Comparison of ENCODE assay signal across 9 cellular contexts in the genomic region with DNA sequence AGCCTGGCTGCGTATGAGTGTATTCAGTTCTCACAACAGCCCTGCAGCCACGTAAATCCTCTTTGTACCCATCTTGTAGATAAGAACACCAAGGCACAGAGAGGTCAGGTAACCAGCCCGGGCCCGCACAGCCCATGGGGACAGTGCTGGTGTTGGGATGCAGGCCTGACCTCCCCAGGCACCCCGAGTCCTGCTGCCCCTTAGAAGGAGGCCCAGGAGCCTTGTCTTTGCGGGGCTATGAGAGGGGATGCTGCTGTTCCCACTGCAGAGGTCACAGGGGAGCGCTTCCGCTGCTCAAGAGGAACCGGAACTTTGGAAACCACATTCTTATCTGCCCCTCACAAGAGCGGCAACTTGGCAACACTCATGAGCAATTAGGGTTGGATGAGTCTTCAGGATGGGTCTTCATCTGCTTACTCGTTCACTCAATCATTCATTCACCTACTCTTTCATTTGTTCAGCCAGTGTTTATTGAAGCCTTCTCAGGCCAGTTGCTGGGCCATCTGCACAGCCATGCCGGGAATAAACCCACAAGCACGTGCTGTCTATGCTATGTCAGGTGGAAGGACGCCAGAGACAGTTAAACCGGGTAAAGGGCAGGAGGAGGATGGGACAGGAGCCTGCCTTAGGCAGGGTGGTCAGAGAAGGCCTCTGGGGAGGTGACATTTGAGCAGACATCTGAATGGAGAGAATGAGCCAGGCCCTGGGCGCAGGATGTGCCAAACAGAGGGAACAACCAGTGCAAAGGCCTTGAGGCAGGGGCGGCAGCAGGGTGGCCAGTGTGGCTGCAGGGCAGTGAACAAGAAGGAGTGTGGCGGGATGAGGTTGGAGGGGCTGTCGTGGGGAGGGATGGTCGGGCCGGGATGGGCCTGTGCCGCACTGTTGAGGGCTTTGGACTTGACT.
DNase-seq lines count a peak whose midpoint lies in the region; ATAC-seq, FAIRE-seq and TF ChIP-seq lines count a peak whose summit lies in the region.
"Had no signal": no experiment of that assay in that cellular context is flagged by ENCODE, and none has a peak within 500 bp of the region (broad histone marks: within the 10 kb centered on the region; RNA-seq: fewer than 3 reads in every experiment).

No MANE protein-coding gene starts in this region.

- peak overlapping the region; percentile 90 for H2AFZ ChIP-seq in K562 (ENCODE audit: low read depth, low read length)

- H3K27me3 Mint-ChIP-seq in Caco-2 (ENCODE audit: insufficient read depth, unreplicated experiment), result peaks cover 19% of the 10 kb centered on the region

- FAIRE-seq in K562 (lab: Jason Lieb, UNC), result peak; percentile 99

- H4K20me1 ChIP-seq in K562 (replicated peaks; ENCODE audit: control insufficient read depth, insufficient read depth, low read length), result no peaks in the 10 kb centered on the region

- CTCF ChIA-PET in K562 (lab: Yijun Ruan, JAX; ENCODE audit: low intra/inter-chr PET ratio), result no interaction called here
- CTCF ChIA-PET in Caco-2 (lab: Charles Lee), result no interaction called here

- DNase-seq in MV-4-11 (lab: John Stamatoyannopoulos, UW), result peak; percentile 94
- peak; percentile 72 to 93 (median 82) for DNase-seq in K562 (ENCODE audit: extremely low read depth in 1 of 4, low spot score in 3 of 4)
- DNase-seq in psoas muscle, result peak in 1 of 2 donors; percentile 69
- DNase-seq in activated effector memory CD4-positive, alpha-beta T cell treated with Interleukin-2 at 50 U/mL for 16 hours, result no peak
- no peak for DNase-seq in NCI-H1092 treated with DMSO at 0.1 percent for 48 hours (lab: John Stamatoyannopoulos, UW)
- DNase-seq in NCI-H526 treated with DMSO at 0.1 percent for 48 hours (lab: John Stamatoyannopoulos, UW), result no peak
- DNase-seq in Caco-2, result no peak
- DNase-seq: NCI-H1436 treated with DMSO at 0.1 percent for 48 hours had no signal

- no peak overlapping the region for H3K4me3 Mint-ChIP-seq in Caco-2 (ENCODE audit: unreplicated experiment)

- in situ Hi-C loops in K562 (cut with MboI), result no loop called here

- no peak overlapping the region for H3K27ac Mint-ChIP-seq in Caco-2 (ENCODE audit: unreplicated experiment)

- H3K9ac ChIP-seq in K562 (ENCODE audit: insufficient read depth in 1 of 2, low read depth in 2 of 2, low read length in 2 of 2), result peak overlapping the region; percentile 43 to 65; a peak in 3 of 4 replicates

- no peaks in the 10 kb centered on the region for H3K4me1 Mint-ChIP-seq in Caco-2 (ENCODE audit: low read depth, unreplicated experiment)

- no peaks in the 10 kb centered on the region for H3K36me3 Mint-ChIP-seq in Caco-2 (ENCODE audit: insufficient read depth, unreplicated experiment)

- intact Hi-C loops in K562 (cut with micrococcal nuclease) (loop anchor here (2.0 to 5.0 kb wide), 2 partner anchors 41 to 60 kb away; a partner anchor contains a TSS), psoas muscle (cut with DNase I) (no loop called here), Caco-2 (cut with micrococcal nuclease; ENCODE audit: unreplicated experiment) (no loop called here)

- no peaks in the 10 kb centered on the region for H3K79me2 ChIP-seq in K562 (ENCODE audit: control insufficient read depth, insufficient read depth, low read length)

- 30% methylated on average over 20 of the region's 22 CpGs for WGBS in K562 (ENCODE audit: insufficient coverage, low coverage, missing lambda C conversion rate)
- WGBS in psoas muscle, 3 donors, result 63 to 77% (median 63%) methylated on average over 22 of the region's 22 CpGs

- TF ChIP-seq RAD21 in K562 (CRISPR knock-in tag; conservative IDR thresholded peaks at IDR 0.05 in 1 of 2, IDR thresholded peaks at IDR 0.05 in 1 of 2), result no peak

- no peaks in the 10 kb centered on the region for H3K27me3 ChIP-seq in K562 (ENCODE audit: control insufficient read depth in 2 of 2, insufficient read depth in 2 of 2, low read length in 2 of 2)
- no peaks in the 10 kb centered on the region for H3K27me3 ChIP-seq in psoas muscle (ENCODE audit: insufficient read depth in 3 of 3, low read length in 2 of 3)
- no peaks in the 10 kb centered on the region; the same call in 1 of the 2 replicates for H3K27me3 ChIP-seq in Caco-2 (replicated peaks; ENCODE audit: control insufficient read depth, insufficient read depth, low read length)

- peak overlapping the region; percentile 63 for H3K4me2 ChIP-seq in K562 (ENCODE audit: insufficient read depth, low read length)

- H3K4me3 ChIP-seq in K562 (no peak overlapping the region), psoas muscle (no peak overlapping the region), Caco-2 (ENCODE audit: low read depth, low read length) (no peak overlapping the region)

- H3K9me3 Mint-ChIP-seq in Caco-2 (ENCODE audit: unreplicated experiment), result no peaks in the 10 kb centered on the region

- peak; percentile 37 for ATAC-seq in GM18907 (IDR thresholded peaks at IDR 0.05; ENCODE audit: unreplicated experiment)
- peak; percentile 81 for ATAC-seq in K562
- ATAC-seq in psoas muscle, result peak; percentile 67 to 79 (median 76)

- peak overlapping the region; percentile 92 for H3K27ac ChIP-seq in K562 (ENCODE audit: extremely low read depth, low read depth, low read length)
- peak overlapping the region; percentile 69 for H3K27ac ChIP-seq in psoas muscle

- no TSS peak for BruUV-seq in K562 (replicated peaks; lab: Mats Ljungman, UMichigan)
- no TSS peak for BruUV-seq in Caco-2 (replicated peaks; lab: Mats Ljungman, UMichigan)

- H3K9me3 ChIP-seq in K562 (replicated peaks; ENCODE audit: control insufficient read depth, insufficient read depth, low read depth, low read length), result no peaks in the 10 kb centered on the region
- no peaks in the 10 kb centered on the region for H3K9me3 ChIP-seq in psoas muscle
- H3K9me3 ChIP-seq in Caco-2, result no peaks in the 10 kb centered on the region

- no peak for TF ChIP-seq POLR2A in K562 (conservative IDR thresholded peaks at IDR 0.05)

- H3K36me3 ChIP-seq in K562 (ENCODE audit: control insufficient read depth, insufficient read depth, low read length) (no peaks in the 10 kb centered on the region), psoas muscle (ENCODE audit: insufficient read depth in 1 of 2, low read depth in 1 of 2) (no peaks in the 10 kb centered on the region), Caco-2 (ENCODE audit: control insufficient read depth, insufficient read depth, low read length) (no peaks in the 10 kb centered on the region)

- POLR2A ChIA-PET in K562 (lab: Yijun Ruan, JAX) (no interaction called here), Caco-2 (lab: Charles Lee) (no interaction called here)

- H3K4me1 ChIP-seq in K562 (replicated peaks in 1 of 2; ENCODE audit: control insufficient read depth in 2 of 2, insufficient read depth in 2 of 2, low read length in 2 of 2) (peaks cover 51 to 55% of the 10 kb centered on the region in 2 experiments), psoas muscle (peaks cover 45% of the 10 kb centered on the region), Caco-2 (no peaks in the 10 kb centered on the region)

- peak; percentile 93 for TF ChIP-seq EP300 in K562 (IDR thresholded peaks at IDR 0.05; ENCODE audit: low read length)

- no peak for TF ChIP-seq CTCF in K562 (IDR thresholded peaks at IDR 0.05 in 2 of 3, conservative IDR thresholded peaks at IDR 0.05 in 1 of 3; ENCODE audit: insufficient read depth in 2 of 3, low read depth in 1 of 3, low read length in 3 of 3)
- no peak for TF ChIP-seq CTCF in psoas muscle (IDR thresholded peaks at IDR 0.05)
- no peak for TF ChIP-seq CTCF in Caco-2 (IDR thresholded peaks at IDR 0.05; ENCODE audit: insufficient read depth in 1 of 2, low read depth in 1 of 2, low read length in 1 of 2, severe bottlenecking in 1 of 2, unreplicated experiment in 1 of 2)

- H3K9me1 ChIP-seq in K562 (ENCODE audit: control insufficient read depth, insufficient read depth, low read length), result peaks cover 4% of the 10 kb centered on the region

TF ChIP-seq in K562, 482 proteins besides CTCF, POLR2A, EP300 and RAD21 (continues in another document):
- TF ChIP-seq HCFC1 (IDR thresholded peaks at IDR 0.05; ENCODE audit: low read depth, low read length) (peak; percentile 52), RAD51 (IDR thresholded peaks at IDR 0.05; ENCODE audit: borderline replicate concordance, low read depth) (0 out of 2 replicates have a peak, but pooled peaks have one; percentile 26), HDAC1 (IDR thresholded peaks at IDR 0.05) (0 out of 4 replicates have a peak, but pooled peaks of 1 of the 2 experiments have one; percentile 45), ZC3H4 (CRISPR knock-in tag; IDR thresholded peaks at IDR 0.05; ENCODE audit: borderline replicate concordance) (no peak)
- TF ChIP-seq, protein P1, sequence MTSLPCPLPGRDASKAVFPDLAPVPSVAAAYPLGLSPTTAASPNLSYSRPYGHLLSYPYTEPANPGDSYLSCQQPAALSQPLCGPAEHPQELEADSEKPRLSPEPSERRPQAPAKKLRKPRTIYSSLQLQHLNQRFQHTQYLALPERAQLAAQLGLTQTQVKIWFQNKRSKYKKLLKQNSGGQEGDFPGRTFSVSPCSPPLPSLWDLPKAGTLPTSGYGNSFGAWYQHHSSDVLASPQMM (CRISPR knock-in tag; IDR thresholded peaks at IDR 0.05), result no peak
- TF ChIP-seq, protein P2, sequence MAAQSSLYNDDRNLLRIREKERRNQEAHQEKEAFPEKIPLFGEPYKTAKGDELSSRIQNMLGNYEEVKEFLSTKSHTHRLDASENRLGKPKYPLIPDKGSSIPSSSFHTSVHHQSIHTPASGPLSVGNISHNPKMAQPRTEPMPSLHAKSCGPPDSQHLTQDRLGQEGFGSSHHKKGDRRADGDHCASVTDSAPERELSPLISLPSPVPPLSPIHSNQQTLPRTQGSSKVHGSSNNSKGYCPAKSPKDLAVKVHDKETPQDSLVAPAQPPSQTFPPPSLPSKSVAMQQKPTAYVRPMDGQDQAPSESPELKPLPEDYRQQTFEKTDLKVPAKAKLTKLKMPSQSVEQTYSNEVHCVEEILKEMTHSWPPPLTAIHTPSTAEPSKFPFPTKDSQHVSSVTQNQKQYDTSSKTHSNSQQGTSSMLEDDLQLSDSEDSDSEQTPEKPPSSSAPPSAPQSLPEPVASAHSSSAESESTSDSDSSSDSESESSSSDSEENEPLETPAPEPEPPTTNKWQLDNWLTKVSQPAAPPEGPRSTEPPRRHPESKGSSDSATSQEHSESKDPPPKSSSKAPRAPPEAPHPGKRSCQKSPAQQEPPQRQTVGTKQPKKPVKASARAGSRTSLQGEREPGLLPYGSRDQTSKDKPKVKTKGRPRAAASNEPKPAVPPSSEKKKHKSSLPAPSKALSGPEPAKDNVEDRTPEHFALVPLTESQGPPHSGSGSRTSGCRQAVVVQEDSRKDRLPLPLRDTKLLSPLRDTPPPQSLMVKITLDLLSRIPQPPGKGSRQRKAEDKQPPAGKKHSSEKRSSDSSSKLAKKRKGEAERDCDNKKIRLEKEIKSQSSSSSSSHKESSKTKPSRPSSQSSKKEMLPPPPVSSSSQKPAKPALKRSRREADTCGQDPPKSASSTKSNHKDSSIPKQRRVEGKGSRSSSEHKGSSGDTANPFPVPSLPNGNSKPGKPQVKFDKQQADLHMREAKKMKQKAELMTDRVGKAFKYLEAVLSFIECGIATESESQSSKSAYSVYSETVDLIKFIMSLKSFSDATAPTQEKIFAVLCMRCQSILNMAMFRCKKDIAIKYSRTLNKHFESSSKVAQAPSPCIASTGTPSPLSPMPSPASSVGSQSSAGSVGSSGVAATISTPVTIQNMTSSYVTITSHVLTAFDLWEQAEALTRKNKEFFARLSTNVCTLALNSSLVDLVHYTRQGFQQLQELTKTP (IDR thresholded peaks at IDR 0.05; ENCODE audit: low read depth in 1 of 2, partially characterized antibody in 2 of 2), result no peak

Comparison
In these comparisons a context has a peak if more than half of its experiments do, and no peak if none do; other contexts are left out.
1. DNase-seq: peak in MV-4-11 (single experiment) and K562 (4 of 4); none in activated effector memory CD4-positive, alpha-beta T cell treated with Interleukin-2 at 50 U/mL for 16 hours (single experiment), NCI-H1092 treated with DMSO at 0.1 percent for 48 hours (single experiment), NCI-H526 treated with DMSO at 0.1 percent for 48 hours (single experiment) and Caco-2 (0 of 2).
2. Peak in every context shown above with its lines, with median percentiles within 50 percentile points of each other: ATAC-seq.